28 cellular contexts compared by ENCODE assay signal in genomic region chr15:74730619-74731316, GRCh38. TPM values are rescaled to one million over a fixed set of nuclear protein-coding genes. Genes with fewer than 3 reads are reported as not detected.
"Had no signal": no experiment of that assay in that cellular context is flagged by ENCODE, and none has a peak within 500 bp of the region (broad histone marks: within the 10 kb centered on the region; RNA-seq: fewer than 3 reads in every experiment).

No MANE protein-coding gene starts in this region.

- H3K36me3 Mint-ChIP-seq: activated CD4-positive, alpha-beta memory T cell treated with anti-CD3 and anti-CD28 coated beads for 36 hours had no signal

- DNase-seq: activated B cell treated with CpG ODN at 0.5 μM for 24 hours; activated CD4-positive, alpha-beta memory T cell treated with anti-CD3 and anti-CD28 coated beads for 36 hours; activated CD4-positive, alpha-beta T cell treated with anti-CD3 and anti-CD28 coated beads for 36 hours; activated naive CD4-positive, alpha-beta T cell treated with anti-CD3 and anti-CD28 coated beads, Interleukin-2, amount 50 U/mL, for 16 hours; activated T-cell treated with anti-CD3 and anti-CD28 coated beads, Interleukin-2, amount 50 U/mL, for 48 hours; anterior cingulate cortex; body of pancreas; cortex of kidney; heart left ventricle; left colon; lower lobe of right lung; naive thymus-derived CD4-positive, alpha-beta T cell; pancreas; right cardiac atrium; stimulated activated CD8-positive, alpha-beta memory T cell treated with anti-CD3 and anti-CD28 coated beads, Interleukin-4, amount 100 ng/mL, for 48 hours; stimulated activated naive CD4-positive, alpha-beta T cell; T1000; testis; trophoblast cell had no signal

- H3K9me3 ChIP-seq: body of pancreas, heart left ventricle, lower lobe of right lung, neutrophil, pancreas, testis had no signal

- H3K9me3 Mint-ChIP-seq: activated B cell treated with CpG ODN at 0.5 μM for 24 hours; activated CD4-positive, alpha-beta memory T cell treated with anti-CD3 and anti-CD28 coated beads for 36 hours; T-helper 1 cell treated with Interleukin-12 subunit alpha and Interleukin-12 subunit beta and Interleukin-4 antibody, amounts not matched to agents 30 μg/mL and 1 μg/mL, for 36 hours had no signal

- H3K27ac Mint-ChIP-seq: activated B cell treated with CpG ODN at 0.5 μM for 24 hours; activated CD4-positive, alpha-beta T cell treated with anti-CD3 and anti-CD28 coated beads for 36 hours; naive thymus-derived CD4-positive, alpha-beta T cell; T-helper 1 cell treated with Interleukin-12 subunit alpha and Interleukin-12 subunit beta and Interleukin-4 antibody, amounts not matched to agents 30 μg/mL and 1 μg/mL, for 36 hours had no signal

- H3K27me3 ChIP-seq: pancreas, testis had no signal

- ATAC-seq: activated CD4-positive, alpha-beta T cell treated with anti-CD3 and anti-CD28 coated beads for 36 hours; body of pancreas; heart left ventricle; left colon; lower lobe of right lung; naive thymus-derived CD4-positive, alpha-beta T cell; pancreas; right cardiac atrium had no signal

- H3K27ac ChIP-seq: body of pancreas, cardiac muscle cell, heart left ventricle, lower lobe of right lung, neutrophil, pancreas, skin epidermis, testis had no signal

- H3K4me3 Mint-ChIP-seq: activated B cell treated with CpG ODN at 0.5 μM for 24 hours; activated CD4-positive, alpha-beta memory T cell treated with anti-CD3 and anti-CD28 coated beads for 36 hours; activated CD4-positive, alpha-beta T cell treated with anti-CD3 and anti-CD28 coated beads for 36 hours; T-helper 1 cell treated with Interleukin-12 subunit alpha and Interleukin-12 subunit beta and Interleukin-4 antibody, amounts not matched to agents 30 μg/mL and 1 μg/mL, for 36 hours had no signal

- H3K36me3 ChIP-seq: cardiac muscle cell, heart left ventricle, lower lobe of right lung, neutrophil, pancreas had no signal

- H3K4me3 ChIP-seq: body of pancreas, cardiac muscle cell, heart left ventricle, lower lobe of right lung, pancreas, skin epidermis, testis had no signal

RNA-seq across cellular contexts. Expression of gene CYP1A1, which starts 5.4 kb away (rescaled TPM):
- total RNA-seq: fibroblast of villous mesenchyme had no signal
- polyA plus RNA-seq: naive thymus-derived CD4-positive, alpha-beta T cell had no signal

RNA-seq across cellular contexts. Expression of gene CYP1A2, which starts 17.9 kb away (rescaled TPM):
- total RNA-seq: activated CD4-positive, alpha-beta memory T cell treated with anti-CD3 and anti-CD28 coated beads for 36 hours; activated CD4-positive, alpha-beta T cell treated with anti-CD3 and anti-CD28 coated beads for 36 hours; body of pancreas; cardiac muscle cell; cerebellum; epithelial cell of proximal tubule; fibroblast of villous mesenchyme; heart left ventricle; left colon; lower lobe of right lung; mesenteric fat pad; naive thymus-derived CD4-positive, alpha-beta T cell; pulmonary artery endothelial cell; right cardiac atrium had no signal
- polyA plus RNA-seq: cardiac muscle cell; heart left ventricle; naive thymus-derived CD4-positive, alpha-beta T cell; pancreas had no signal
